ENCODE assay signal across 8 cellular contexts in genomic region chr7:97499204-97499603, GRCh38.
DNase-seq lines count a peak whose midpoint lies in the region; ATAC-seq and TF ChIP-seq lines count a peak whose summit lies in the region.

No MANE protein-coding gene starts in this region.

- H3K27ac ChIP-seq in GM23338 (ENCODE audit: low read depth) (no peak overlapping the region), body of pancreas (no peak overlapping the region)

- H3K4me2 ChIP-seq in GM23338: no peak overlapping the region

- H3K36me3 Mint-ChIP-seq in activated CD4-positive, alpha-beta memory T cell treated with anti-CD3 and anti-CD28 coated beads for 36 hours: no peaks in the 10 kb centered on the region
- H3K36me3 Mint-ChIP-seq in activated CD4-positive, alpha-beta memory T cell treated with anti-CD3 and anti-CD28 coated beads, Interleukin-2, amount 10 ng/mL, durations not matched to agents 7 days and 5 days (ENCODE audit: low read depth): no peaks in the 10 kb centered on the region
- H3K36me3 Mint-ChIP-seq in GM23338 (ENCODE audit: low read depth): no peaks in the 10 kb centered on the region

- no peaks in the 10 kb centered on the region for H3K79me2 ChIP-seq in GM23338 (replicated peaks; ENCODE audit: insufficient read depth)

- H3K9me3 Mint-ChIP-seq in activated CD4-positive, alpha-beta memory T cell treated with anti-CD3 and anti-CD28 coated beads for 36 hours: no peaks in the 10 kb centered on the region
- H3K9me3 Mint-ChIP-seq in activated CD4-positive, alpha-beta memory T cell treated with anti-CD3 and anti-CD28 coated beads, Interleukin-2, amount 10 ng/mL, durations not matched to agents 7 days and 5 days: no peaks in the 10 kb centered on the region
- H3K9me3 Mint-ChIP-seq in GM23338: no peaks in the 10 kb centered on the region

- intact Hi-C loops in activated CD4-positive, alpha-beta memory T cell treated with anti-CD3 and anti-CD28 coated beads for 36 hours (cut with micrococcal nuclease): loop anchor here (2.0 kb wide), 1 partner anchor 336 kb away; no protein-coding TSS in a partner anchor
- intact Hi-C loops in body of pancreas (cut with DNase I): loop anchor here (10.0 kb wide), 1 partner anchor 516 kb away; no protein-coding TSS in a partner anchor

- no peak for TF ChIP-seq POLR2A in body of pancreas (IDR thresholded peaks at IDR 0.05)

- no peaks in the 10 kb centered on the region for H3K9me2 ChIP-seq in GM23338 (ENCODE audit: insufficient read depth)

- H3K4me3 Mint-ChIP-seq in activated CD4-positive, alpha-beta memory T cell treated with anti-CD3 and anti-CD28 coated beads for 36 hours: no peak overlapping the region
- no peak overlapping the region for H3K4me3 Mint-ChIP-seq in activated CD4-positive, alpha-beta memory T cell treated with anti-CD3 and anti-CD28 coated beads, Interleukin-2, amount 10 ng/mL, durations not matched to agents 7 days and 5 days
- H3K4me3 Mint-ChIP-seq in GM23338: no peak overlapping the region

- H3K27me3 ChIP-seq in GM23338 (ENCODE audit: insufficient read depth) (no peaks in the 10 kb centered on the region), body of pancreas (no peaks in the 10 kb centered on the region)

- peak; percentile 82 for ATAC-seq in GM23338
- no peak for ATAC-seq in body of pancreas
- ATAC-seq in GM21423 (IDR thresholded peaks at IDR 0.05; ENCODE audit: unreplicated experiment): no peak
- ATAC-seq in HG03196 (IDR thresholded peaks at IDR 0.05; ENCODE audit: unreplicated experiment): no peak

- H3F3A ChIP-seq in GM23338 (replicated peaks; ENCODE audit: low read depth): no peaks in the 10 kb centered on the region

- H3K36me3 ChIP-seq in GM23338 (ENCODE audit: insufficient read depth) (no peaks in the 10 kb centered on the region), body of pancreas (replicated peaks in 1 of 2; ENCODE audit: insufficient read depth in 1 of 2, low read depth in 2 of 2) (no peaks in the 10 kb centered on the region)

- H2AFZ ChIP-seq in GM23338: no peak overlapping the region

- peak; percentile 14 for DNase-seq in activated CD4-positive, alpha-beta memory T cell treated with anti-CD3 and anti-CD28 coated beads for 36 hours
- no peak for DNase-seq in activated CD4-positive, alpha-beta memory T cell treated with anti-CD3 and anti-CD28 coated beads, Interleukin-2, amount 10 ng/mL, durations not matched to agents 7 days and 5 days
- DNase-seq in GM23338 (ENCODE audit: low spot score) (peak; percentile 72), NCI-H1694 treated with DMSO at 0.1 percent for 48 hours (lab: John Stamatoyannopoulos, UW) (peak; percentile 9), body of pancreas (peak; percentile 36 to 44 (median 38)), medulla oblongata (ENCODE audit: extremely low spot score) (peak; percentile 66)

- H3K4me1 Mint-ChIP-seq in activated CD4-positive, alpha-beta memory T cell treated with anti-CD3 and anti-CD28 coated beads for 36 hours (ENCODE audit: low read depth): no peaks in the 10 kb centered on the region
- H3K4me1 Mint-ChIP-seq in activated CD4-positive, alpha-beta memory T cell treated with anti-CD3 and anti-CD28 coated beads, Interleukin-2, amount 10 ng/mL, durations not matched to agents 7 days and 5 days: no peaks in the 10 kb centered on the region
- H3K4me1 Mint-ChIP-seq in GM23338: no peaks in the 10 kb centered on the region

- H3K27ac Mint-ChIP-seq in activated CD4-positive, alpha-beta memory T cell treated with anti-CD3 and anti-CD28 coated beads for 36 hours: no peak overlapping the region
- no peak overlapping the region for H3K27ac Mint-ChIP-seq in activated CD4-positive, alpha-beta memory T cell treated with anti-CD3 and anti-CD28 coated beads, Interleukin-2, amount 10 ng/mL, durations not matched to agents 7 days and 5 days
- H3K27ac Mint-ChIP-seq in GM23338: no peak overlapping the region

- no peaks in the 10 kb centered on the region for H3K4me1 ChIP-seq in GM23338 (ENCODE audit: insufficient read depth)
- H3K4me1 ChIP-seq in body of pancreas: no peaks in the 10 kb centered on the region

- WGBS in body of pancreas, 2 donors: 22 to 30% methylated on average over 1 of the region's 1 CpG

- peak; percentile 67 to 73 for TF ChIP-seq CTCF in GM23338 (conservative IDR thresholded peaks at IDR 0.05; ENCODE audit: low read depth in 2 of 2)
- TF ChIP-seq CTCF in body of pancreas (IDR thresholded peaks at IDR 0.05): peak; percentile 25 to 57 (median 54)

- POLR2A ChIA-PET in activated CD4-positive, alpha-beta memory T cell treated with anti-CD3 and anti-CD28 coated beads for 36 hours (lab: Charles Lee): no interaction called here
- POLR2A ChIA-PET in activated CD4-positive, alpha-beta memory T cell treated with anti-CD3 and anti-CD28 coated beads, Interleukin-2, amount 10 ng/mL, durations not matched to agents 7 days and 5 days (lab: Charles Lee): no interaction called here

- CTCF ChIA-PET in activated CD4-positive, alpha-beta memory T cell treated with anti-CD3 and anti-CD28 coated beads for 36 hours (lab: Charles Lee): interaction anchor here (0.7 to 1.1 kb wide), 2 partner anchors 337 to 348 kb away, joined by 3 to 5 read pairs; no protein-coding TSS in a partner anchor
- CTCF ChIA-PET in activated CD4-positive, alpha-beta memory T cell treated with anti-CD3 and anti-CD28 coated beads, Interleukin-2, amount 10 ng/mL, durations not matched to agents 7 days and 5 days (lab: Charles Lee): interaction anchor here (1.1 kb wide), 1 partner anchor 514 kb away, joined by 7 read pairs; no protein-coding TSS in a partner anchor

- H3K27me3 Mint-ChIP-seq in activated CD4-positive, alpha-beta memory T cell treated with anti-CD3 and anti-CD28 coated beads for 36 hours: no peaks in the 10 kb centered on the region
- H3K27me3 Mint-ChIP-seq in activated CD4-positive, alpha-beta memory T cell treated with anti-CD3 and anti-CD28 coated beads, Interleukin-2, amount 10 ng/mL, durations not matched to agents 7 days and 5 days: no peaks in the 10 kb centered on the region
- H3K27me3 Mint-ChIP-seq in GM23338 (ENCODE audit: insufficient read depth, low read depth, poor library complexity): peaks cover 1% of the 10 kb centered on the region

- no peaks in the 10 kb centered on the region for H4K20me1 ChIP-seq in GM23338 (replicated peaks; ENCODE audit: insufficient read depth)

- H3K4me3 ChIP-seq in GM23338 (no peak overlapping the region), body of pancreas (no peak overlapping the region)

- H3K9me3 ChIP-seq in body of pancreas: no peaks in the 10 kb centered on the region

TF ChIP-seq in GM23338, 12 proteins besides CTCF, POLR2A, EP300 and RAD21 (continues in another document):
- TF ChIP-seq EZH2 (IDR thresholded peaks at IDR 0.05; ENCODE audit: low read depth, unreplicated experiment): no peak
- TF ChIP-seq REST (IDR thresholded peaks at IDR 0.05; ENCODE audit: unreplicated experiment): no peak
- no peak for TF ChIP-seq ZNF331 (CRISPR knock-in tag; IDR thresholded peaks at IDR 0.05; ENCODE audit: low read depth)
- TF ChIP-seq CREB1 (CRISPR knock-in tag; IDR thresholded peaks at IDR 0.05; ENCODE audit: low read depth): no peak
